Comparison of ENCODE assay signal across 9 cellular contexts in genomic region chr6:161434921-161435411, GRCh38.
DNase-seq lines count a peak whose midpoint lies in the region; ATAC-seq and TF ChIP-seq lines count a peak whose summit lies in the region.
"Had no signal": no experiment of that assay in that cellular context is flagged by ENCODE, and none has a peak within 500 bp of the region (broad histone marks: within the 10 kb centered on the region; RNA-seq: fewer than 3 reads in every experiment).

No MANE protein-coding gene starts in this region.

- BruUV-seq in Panc1 (replicated peaks; lab: Mats Ljungman, UMichigan): no TSS peak

- H3K4me3 ChIP-seq in AG04449 (ENCODE audit: low read depth, low read length): no peak overlapping the region
- peak overlapping the region in 1 of 2 experiments; percentile 13; a peak in 2 of 4 replicates for H3K4me3 ChIP-seq in Panc1 (ENCODE audit: low read depth in 2 of 2, low read length in 2 of 2)
- H3K4me3 ChIP-seq in fibroblast of lung (replicated peaks in 1 of 4; ENCODE audit: control extremely low read depth in 1 of 4, insufficient read depth in 1 of 4, low read depth in 3 of 4, low read length in 4 of 4): peak overlapping the region in 1 of 4 experiments; percentile 35

- no peak overlapping the region for H3K9ac ChIP-seq in fibroblast of lung (ENCODE audit: insufficient read depth, low read length)

- H3K9me3 ChIP-seq in Panc1 (ENCODE audit: control insufficient read depth, insufficient read depth, low read depth, low read length): no peaks in the 10 kb centered on the region
- no peaks in the 10 kb centered on the region for H3K9me3 ChIP-seq in fibroblast of lung (ENCODE audit: control insufficient read depth, insufficient read depth, low read depth, low read length)

- H3K36me3 Mint-ChIP-seq in nephron (ENCODE audit: low read depth): no peaks in the 10 kb centered on the region

- no peaks in the 10 kb centered on the region for H3K36me3 ChIP-seq in Panc1 (ENCODE audit: control insufficient read depth, insufficient read depth, low read length)
- H3K36me3 ChIP-seq in fibroblast of lung (ENCODE audit: control insufficient read depth, insufficient read depth, low read length): no peaks in the 10 kb centered on the region

- no peaks in the 10 kb centered on the region for H4K20me1 ChIP-seq in fibroblast of lung (ENCODE audit: control insufficient read depth, extremely low read depth, insufficient read depth, low read length)

- no peaks in the 10 kb centered on the region for H3K79me2 ChIP-seq in fibroblast of lung (ENCODE audit: control insufficient read depth, insufficient read depth, low read length)

- no peak for TF ChIP-seq CTCF in AG04449 (IDR thresholded peaks at IDR 0.05; ENCODE audit: insufficient read depth, low read length, missing control alignments)
- no peak for TF ChIP-seq CTCF in Panc1 (IDR thresholded peaks at IDR 0.05)
- TF ChIP-seq CTCF in fibroblast of lung (conservative IDR thresholded peaks at IDR 0.05 in 1 of 2, IDR thresholded peaks at IDR 0.05 in 1 of 2; ENCODE audit: low read depth in 1 of 2, low read length in 2 of 2): no peak
- no peak for TF ChIP-seq CTCF in nephron (IDR thresholded peaks at IDR 0.05; ENCODE audit: unreplicated experiment in 3 of 3)

- H3K27ac ChIP-seq in Panc1 (ENCODE audit: low read length): peak overlapping the region; percentile 69
- H3K27ac ChIP-seq in fibroblast of lung (ENCODE audit: insufficient read depth, low read length): peak overlapping the region; percentile 69

- peak overlapping the region in 2 of 3 experiments; percentile 19 for H3K4me3 Mint-ChIP-seq in nephron

- H2AFZ ChIP-seq in fibroblast of lung (ENCODE audit: low read length): no peak overlapping the region

- H3K27me3 ChIP-seq in Panc1 (ENCODE audit: control insufficient read depth, insufficient read depth, low read length): no peaks in the 10 kb centered on the region
- no peaks in the 10 kb centered on the region for H3K27me3 ChIP-seq in fibroblast of lung (ENCODE audit: control insufficient read depth, insufficient read depth, low read length)

- H3K27me3 Mint-ChIP-seq in nephron (ENCODE audit: low read depth): no peaks in the 10 kb centered on the region

- peaks cover 25% of the 10 kb centered on the region for H3K4me1 Mint-ChIP-seq in nephron

- intact Hi-C loops in Panc1 (cut with micrococcal nuclease; ENCODE audit: unreplicated experiment): no loop called here

- H3K4me1 ChIP-seq in Panc1 (ENCODE audit: control insufficient read depth, insufficient read depth, low read length) (peaks cover 27% of the 10 kb centered on the region), fibroblast of lung (ENCODE audit: control insufficient read depth, extremely low read depth, insufficient read depth, low read length) (no peaks in the 10 kb centered on the region)

- peak overlapping the region; percentile 92 to 96 (median 94) for H3K27ac Mint-ChIP-seq in nephron

- ATAC-seq in Panc1 (peak; percentile 44), HG02610 (IDR thresholded peaks at IDR 0.05; ENCODE audit: unreplicated experiment) (no peak)

- peak overlapping the region; percentile 44 for H3K4me2 ChIP-seq in fibroblast of lung (ENCODE audit: extremely low read depth, insufficient read depth, low read length)

- peak; percentile 93 for DNase-seq in AG04449 (ENCODE audit: low read depth, low spot score)
- no peak for DNase-seq in Panc1 (ENCODE audit: low read depth, low spot score)
- DNase-seq in fibroblast of lung (ENCODE audit: low read depth in 2 of 2): peak; percentile 95 to 100
- no peak for DNase-seq in occipital lobe (lab: John Stamatoyannopoulos, UW)
- no peak for DNase-seq in NCI-H2029 (lab: John Stamatoyannopoulos, UW)
- DNase-seq in MV-4-11 (lab: John Stamatoyannopoulos, UW): no peak
- DNase-seq: activated naive CD4-positive, alpha-beta T cell treated with Interleukin-2 at 50 U/mL for 16 hours had no signal

- POLR2A ChIA-PET in AG04449 (lab: Yijun Ruan, JAX) (no interaction called here), Panc1 (lab: Charles Lee) (no interaction called here)

- in situ Hi-C loops in Panc1 (cut with HindIII; ENCODE audit: low pct_unique_long_range_greater_than_20kb, low sequenced_read_pairs): no loop called here

- CTCF ChIA-PET in AG04449 (lab: Yijun Ruan, JAX) (interaction anchor here (1.1 to 4.5 kb wide), 3 partner anchors 9 to 16 kb away, joined by 3 to 34 read pairs (median 6); no protein-coding TSS in a partner anchor), Panc1 (lab: Charles Lee) (no interaction called here)

- no peaks in the 10 kb centered on the region for H3K9me3 Mint-ChIP-seq in nephron

Comparison
In these comparisons a context has a peak if more than half of its experiments do, and no peak if none do; other contexts are left out.
1. DNase-seq: peak in AG04449 (single experiment) and fibroblast of lung (2 of 2); none in Panc1 (single experiment), occipital lobe (single experiment), NCI-H2029 (single experiment) and MV-4-11 (single experiment).